ENCODE assay signal across 24 cellular contexts in the genomic region with DNA sequence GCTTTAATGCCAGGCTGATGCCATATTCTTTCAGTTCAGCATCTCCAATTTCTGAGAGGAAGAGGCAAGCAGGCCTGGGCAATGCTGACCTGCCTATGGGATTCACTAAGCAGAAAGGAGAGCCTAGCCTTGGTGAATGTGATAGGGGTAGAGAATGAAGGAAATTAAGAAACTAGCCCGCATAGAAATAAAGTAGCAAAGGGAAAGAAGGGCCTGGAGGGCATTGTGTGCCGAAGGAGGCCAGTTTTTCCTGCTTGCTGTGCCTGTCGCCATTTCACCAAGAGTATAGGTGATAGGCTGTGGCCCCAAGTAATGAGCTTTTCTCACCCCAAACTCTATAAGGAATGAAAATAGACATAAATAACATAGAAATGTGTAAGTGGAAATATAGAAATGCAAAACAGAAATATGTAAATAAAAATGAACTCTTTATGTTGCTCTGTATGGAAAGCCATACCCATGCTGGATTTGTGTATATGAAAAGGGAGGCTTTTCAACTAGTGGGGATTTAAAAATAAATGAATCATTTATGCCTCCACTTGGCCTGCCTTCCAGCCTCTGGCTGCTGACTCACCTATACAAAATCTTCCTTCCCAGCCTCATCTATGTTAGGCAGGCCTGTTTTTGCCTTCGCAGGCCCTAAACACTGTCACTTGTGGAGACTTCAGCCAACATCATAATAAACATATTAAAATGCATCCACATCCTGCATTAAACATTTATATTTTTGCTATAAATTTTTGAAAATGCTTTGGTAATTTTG. TPM values are rescaled to one million over a fixed set of nuclear protein-coding genes. Genes with fewer than 3 reads are reported as not detected.
DNase-seq lines count a peak whose midpoint lies in the region; ATAC-seq, FAIRE-seq and TF ChIP-seq lines count a peak whose summit lies in the region.
"Had no signal": no experiment of that assay in that cellular context is flagged by ENCODE, and none has a peak within 500 bp of the region (broad histone marks: within the 10 kb centered on the region; RNA-seq: fewer than 3 reads in every experiment).

No MANE protein-coding gene starts in this region.

- DNase-seq in Daoy (ENCODE audit: low read depth) (peak; percentile 8), MG63 (peak; percentile 47), bronchial epithelial cell (ENCODE audit: low read depth) (peak; percentile 55), myocyte (ENCODE audit: low read depth) (peak; percentile 2), SHP77 treated with DMSO at 0.1 percent for 48 hours (lab: John Stamatoyannopoulos, UW) (no peak), NCI-H1694 (lab: John Stamatoyannopoulos, UW) (no peak)
- DNase-seq in activated CD4-positive, alpha-beta T cell treated with anti-CD3 and anti-CD28 coated beads, Interleukin-2, amount 10 ng/mL, durations not matched to agents 24 days and 14 days = no peak
- no peak for DNase-seq in effector memory CD8-positive, alpha-beta T cell
- DNase-seq: activated CD4-positive, alpha-beta T cell treated with anti-CD3 and anti-CD28 coated beads for 36 hours; activated naive CD8-positive, alpha-beta T cell treated with anti-CD3 and anti-CD28 coated beads for 36 hours; CD4-positive, alpha-beta T cell; colonic mucosa; endodermal cell; heart left ventricle; left lung; NCI-H1105; NCI-H2029 treated with DMSO at 0.1 percent for 48 hours; NCI-H345; NCI-H82; OCI-M1; T-helper 1 cell had no signal

- intact Hi-C loops in activated CD4-positive, alpha-beta T cell treated with anti-CD3 and anti-CD28 coated beads, Interleukin-2, amount 10 ng/mL, durations not matched to agents 24 days and 14 days (cut with micrococcal nuclease) = no loop called here

- H3K36me3 ChIP-seq in MG63 (no peaks in the 10 kb centered on the region), bronchial epithelial cell (ENCODE audit: control insufficient read depth, insufficient read depth, low read length) (no peaks in the 10 kb centered on the region)
- H3K36me3 ChIP-seq: colonic mucosa, heart left ventricle, left lung had no signal

- H3K36me3 Mint-ChIP-seq in activated CD4-positive, alpha-beta T cell treated with anti-CD3 and anti-CD28 coated beads, Interleukin-2, amount 10 ng/mL, durations not matched to agents 24 days and 14 days (ENCODE audit: low read depth) = no peaks in the 10 kb centered on the region
- H3K36me3 Mint-ChIP-seq in effector memory CD8-positive, alpha-beta T cell (ENCODE audit: insufficient read depth) = no peaks in the 10 kb centered on the region
- H3K36me3 Mint-ChIP-seq: activated naive CD8-positive, alpha-beta T cell treated with anti-CD3 and anti-CD28 coated beads for 36 hours; stimulated activated effector memory CD8-positive, alpha-beta T cell treated with anti-CD3 and anti-CD28 coated beads, Interleukin-12 subunit alpha, Interleukin-12 subunit beta, amount 100 ng/mL, for 72 hours had no signal

- no peak overlapping the region for H3K4me3 Mint-ChIP-seq in activated CD4-positive, alpha-beta T cell treated with anti-CD3 and anti-CD28 coated beads, Interleukin-2, amount 10 ng/mL, durations not matched to agents 24 days and 14 days
- no peak overlapping the region for H3K4me3 Mint-ChIP-seq in effector memory CD8-positive, alpha-beta T cell
- H3K4me3 Mint-ChIP-seq: activated CD4-positive, alpha-beta T cell treated with anti-CD3 and anti-CD28 coated beads for 36 hours; activated naive CD8-positive, alpha-beta T cell treated with anti-CD3 and anti-CD28 coated beads for 36 hours; CD4-positive, alpha-beta T cell; endodermal cell; nephron; stimulated activated effector memory CD8-positive, alpha-beta T cell treated with anti-CD3 and anti-CD28 coated beads, Interleukin-12 subunit alpha, Interleukin-12 subunit beta, amount 100 ng/mL, for 72 hours had no signal

- H3K27me3 Mint-ChIP-seq in activated CD4-positive, alpha-beta T cell treated with anti-CD3 and anti-CD28 coated beads, Interleukin-2, amount 10 ng/mL, durations not matched to agents 24 days and 14 days = peaks cover 15% of the 10 kb centered on the region
- peaks cover 10 to 14% of the 10 kb centered on the region in 2 donors for H3K27me3 Mint-ChIP-seq in effector memory CD8-positive, alpha-beta T cell
- H3K27me3 Mint-ChIP-seq: activated CD4-positive, alpha-beta T cell treated with anti-CD3 and anti-CD28 coated beads for 36 hours; activated naive CD8-positive, alpha-beta T cell treated with anti-CD3 and anti-CD28 coated beads for 36 hours; CD4-positive, alpha-beta T cell had no signal

- no peaks in the 10 kb centered on the region for H3K9me3 ChIP-seq in MG63
- H3K9me3 ChIP-seq: colonic mucosa, heart left ventricle, left lung had no signal

- no peak overlapping the region for H3K27ac Mint-ChIP-seq in activated CD4-positive, alpha-beta T cell treated with anti-CD3 and anti-CD28 coated beads, Interleukin-2, amount 10 ng/mL, durations not matched to agents 24 days and 14 days
- no peak overlapping the region for H3K27ac Mint-ChIP-seq in effector memory CD8-positive, alpha-beta T cell
- H3K27ac Mint-ChIP-seq: activated CD4-positive, alpha-beta T cell treated with anti-CD3 and anti-CD28 coated beads for 36 hours; activated naive CD8-positive, alpha-beta T cell treated with anti-CD3 and anti-CD28 coated beads for 36 hours; CD4-positive, alpha-beta T cell; endodermal cell; nephron; stimulated activated effector memory CD8-positive, alpha-beta T cell treated with anti-CD3 and anti-CD28 coated beads, Interleukin-12 subunit alpha, Interleukin-12 subunit beta, amount 100 ng/mL, for 72 hours had no signal

- no peaks in the 10 kb centered on the region for H3K4me1 Mint-ChIP-seq in activated CD4-positive, alpha-beta T cell treated with anti-CD3 and anti-CD28 coated beads, Interleukin-2, amount 10 ng/mL, durations not matched to agents 24 days and 14 days
- peaks cover 0 to 3% of the 10 kb centered on the region in 2 donors for H3K4me1 Mint-ChIP-seq in effector memory CD8-positive, alpha-beta T cell (ENCODE audit: low read depth in 2 of 2)
- H3K4me1 Mint-ChIP-seq: activated naive CD8-positive, alpha-beta T cell treated with anti-CD3 and anti-CD28 coated beads for 36 hours had no signal

- no peak for FAIRE-seq in bronchial epithelial cell (lab: Jason Lieb, UNC)
- FAIRE-seq: GM12891 had no signal

- TF ChIP-seq CTCF in bronchial epithelial cell (IDR thresholded peaks at IDR 0.05; ENCODE audit: insufficient read depth, low read length, severe bottlenecking) = no peak

- H3K27me3 ChIP-seq in MG63 (no peaks in the 10 kb centered on the region), bronchial epithelial cell (ENCODE audit: control insufficient read depth, insufficient read depth, low read length) (no peaks in the 10 kb centered on the region)
- H3K27me3 ChIP-seq: colonic mucosa, heart left ventricle, left lung had no signal

- no peak for ATAC-seq in effector memory CD8-positive, alpha-beta T cell (replicated peaks)
- ATAC-seq: activated CD4-positive, alpha-beta T cell treated with anti-CD3 and anti-CD28 coated beads for 36 hours; heart left ventricle; left lung; stimulated activated effector memory CD8-positive, alpha-beta T cell treated with anti-CD3 and anti-CD28 coated beads, Interleukin-12 subunit alpha, Interleukin-12 subunit beta, amount 100 ng/mL, for 72 hours had no signal

- H3K4me3 ChIP-seq in MG63 (no peak overlapping the region), bronchial epithelial cell (ENCODE audit: low read depth, low read length) (no peak overlapping the region)
- H3K4me3 ChIP-seq: colonic mucosa, heart left ventricle, left lung had no signal

- H3K9me3 Mint-ChIP-seq in activated CD4-positive, alpha-beta T cell treated with anti-CD3 and anti-CD28 coated beads, Interleukin-2, amount 10 ng/mL, durations not matched to agents 24 days and 14 days = no peaks in the 10 kb centered on the region
- H3K9me3 Mint-ChIP-seq in effector memory CD8-positive, alpha-beta T cell = no peaks in the 10 kb centered on the region
- H3K9me3 Mint-ChIP-seq: activated naive CD8-positive, alpha-beta T cell treated with anti-CD3 and anti-CD28 coated beads for 36 hours; CD4-positive, alpha-beta T cell; endodermal cell; nephron; stimulated activated effector memory CD8-positive, alpha-beta T cell treated with anti-CD3 and anti-CD28 coated beads, Interleukin-12 subunit alpha, Interleukin-12 subunit beta, amount 100 ng/mL, for 72 hours had no signal

RNA-seq across cellular contexts. Expression of gene OCRL, which starts 5.1 kb away (rescaled TPM):
- 5.6 and 8.9 TPM in 2 replicates for total RNA-seq in Daoy (2014; rRNA removed; shearing (Covaris generic))
- 26.6 and 27.6 TPM in 2 replicates for total RNA-seq in MG63 (2014; rRNA removed; shearing (Covaris generic); ENCODE audit: low replicate concordance)
- total RNA-seq in bronchial epithelial cell (18.2 and 19.6 TPM in 2 replicates), myocyte (6.6 and 7.1 TPM in 2 replicates)
- polyA plus RNA-seq in myocyte (2012) = 15.9 TPM
- total RNA-seq in activated CD4-positive, alpha-beta T cell treated with anti-CD3 and anti-CD28 coated beads, Interleukin-2, amount 10 ng/mL, durations not matched to agents 24 days and 14 days = 3.8 and 4.2 TPM in 2 replicates

RNA-seq across cellular contexts. Expression of gene SMARCA1, which starts 11.7 kb away (rescaled TPM):
- 25.1 and 26.6 TPM in 2 replicates for total RNA-seq in Daoy (2014; rRNA removed; shearing (Covaris generic))
- 10.7 and 11.6 TPM in 2 replicates for total RNA-seq in MG63 (2014; rRNA removed; shearing (Covaris generic); ENCODE audit: low replicate concordance)
- total RNA-seq in bronchial epithelial cell = 5.6 and 6.8 TPM in 2 replicates
- total RNA-seq in myocyte = 55.8 and 58.7 TPM in 2 replicates
- 30.0 TPM for polyA plus RNA-seq in myocyte (2012)
- not detected in 2 replicates for total RNA-seq in activated CD4-positive, alpha-beta T cell treated with anti-CD3 and anti-CD28 coated beads, Interleukin-2, amount 10 ng/mL, durations not matched to agents 24 days and 14 days

Comparison
In these comparisons a context has a peak if more than half of its experiments do, and no peak if none do; other contexts are left out.
1. DNase-seq: peak in Daoy (single experiment), MG63 (single experiment), bronchial epithelial cell (single experiment) and myocyte (single experiment); none in SHP77 treated with DMSO at 0.1 percent for 48 hours (single experiment), NCI-H1694 (single experiment), activated CD4-positive, alpha-beta T cell treated with anti-CD3 and anti-CD28 coated beads, Interleukin-2, amount 10 ng/mL, durations not matched to agents 24 days and 14 days (single experiment) and effector memory CD8-positive, alpha-beta T cell (0 of 3).